Comparison of ENCODE assay signal across 25 cellular contexts in the genomic region with DNA sequence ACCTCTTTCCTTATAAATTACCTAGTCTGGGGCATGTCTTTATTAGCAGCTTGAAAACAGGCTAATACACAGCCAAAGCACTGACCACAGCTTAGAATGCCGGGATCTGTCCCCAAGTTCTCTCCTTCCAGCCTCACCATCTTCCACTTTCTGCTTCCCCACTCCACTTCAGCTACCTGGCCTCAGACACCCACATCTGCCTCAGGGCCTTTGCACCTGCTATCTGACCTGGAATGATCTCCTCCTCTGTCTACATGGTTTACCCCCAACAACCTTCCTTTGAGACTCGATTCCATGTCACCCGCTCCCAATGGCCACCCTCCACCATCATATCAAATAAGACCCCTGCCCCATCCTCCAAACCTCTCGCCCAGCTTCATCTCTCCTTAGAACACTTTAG.
"Had no signal": no experiment of that assay in that cellular context is flagged by ENCODE, and none has a peak within 500 bp of the region (broad histone marks: within the 10 kb centered on the region; RNA-seq: fewer than 3 reads in every experiment).

No MANE protein-coding gene starts in this region.

- H3K27ac ChIP-seq: left lung, lower lobe of right lung, neural progenitor cell, pancreas, psoas muscle, right atrium auricular region, right lobe of liver, suprapubic skin, thoracic aorta, tibial artery, upper lobe of right lung had no signal

- DNase-seq: kidney; left colon; left lung; lower lobe of right lung; mammary epithelial cell; mesenchymal stem cell; pancreas; psoas muscle; right lobe of liver; stimulated activated CD4-positive, alpha-beta T cell treated with anti-CD3 and anti-CD28 coated beads, Interleukin-1b, Interleukin-23, amount 100 ng/mL, for 48 hours; stimulated activated CD4-positive, alpha-beta T cell treated with anti-CD3 and anti-CD28 coated beads, Interleukin-2, amount 100 ng/mL, for 48 hours; stimulated activated CD4-positive, alpha-beta T cell treated with anti-CD3 and anti-CD28 coated beads, Interleukin-4, amount 100 ng/mL, for 4 hours; stimulated activated CD8-positive, alpha-beta memory T cell treated with anti-CD3 and anti-CD28 coated beads, Interleukin-4, amount 100 ng/mL, for 48 hours; stimulated activated naive CD4-positive, alpha-beta T cell treated with Interleukin-2 at 50 U/mL for 16 hours; tibial artery; trophoblast cell; upper lobe of right lung had no signal

- ATAC-seq: left colon; left lung; lower lobe of right lung; naive thymus-derived CD8-positive, alpha-beta T cell; pancreas; psoas muscle; right lobe of liver; stimulated activated memory B cell treated with anti-CD40 and anti-IgM and Interleukin-4, amounts not matched to agents 10 μg/mL and 1 μg/mL and 100 μg/mL, for 72 hours; upper lobe of right lung had no signal

- H3K27me3 ChIP-seq: left lung, neural progenitor cell, pancreas, right atrium auricular region, right lobe of liver, suprapubic skin, upper lobe of right lung had no signal

- H3K4me3 ChIP-seq: left lung, lower lobe of right lung, neural progenitor cell, pancreas, psoas muscle, right atrium auricular region, right lobe of liver, smooth muscle cell, suprapubic skin, thoracic aorta, tibial artery, upper lobe of right lung had no signal

- H2AFZ ChIP-seq: neural progenitor cell had no signal

- H3K36me3 ChIP-seq: left lung, lower lobe of right lung, neural progenitor cell, pancreas, right atrium auricular region, right lobe of liver, suprapubic skin, thoracic aorta, tibial artery, upper lobe of right lung had no signal

- H3K4me1 ChIP-seq: left lung, lower lobe of right lung, pancreas, psoas muscle, right atrium auricular region, right lobe of liver, suprapubic skin, tibial artery, upper lobe of right lung had no signal

- H3K4me2 ChIP-seq: neural progenitor cell, smooth muscle cell had no signal

- H3K9ac ChIP-seq: neural progenitor cell had no signal

- H3K9me3 ChIP-seq: lower lobe of right lung, pancreas, psoas muscle, right lobe of liver, suprapubic skin, thoracic aorta, tibial artery, upper lobe of right lung had no signal

- FAIRE-seq: islet of Langerhans, kidney, pancreas had no signal
